In the genomic region with DNA sequence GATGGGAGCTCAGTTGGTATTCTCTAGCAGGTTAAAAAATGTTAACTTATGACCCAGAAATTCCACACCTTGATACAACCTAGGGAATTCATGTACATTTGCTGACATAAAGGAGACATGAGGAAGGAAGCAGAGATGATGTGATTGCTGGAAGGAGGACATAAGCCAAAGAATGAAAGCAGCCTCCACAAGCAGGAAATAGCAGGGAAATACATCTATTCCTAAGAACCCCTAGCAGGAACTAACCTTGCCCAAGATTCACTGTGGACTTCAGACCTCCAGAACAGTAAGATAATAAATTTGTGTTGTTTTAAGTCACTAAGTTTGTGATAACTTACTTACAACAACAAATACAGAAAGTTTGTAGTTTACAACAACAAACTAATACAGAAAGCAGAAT, we compare ENCODE assay signal across 17 cellular contexts. TPM values are rescaled to one million over a fixed set of nuclear protein-coding genes. Genes with fewer than 3 reads are reported as not detected.
DNase-seq lines count a peak whose midpoint lies in the region; ATAC-seq, FAIRE-seq and TF ChIP-seq lines count a peak whose summit lies in the region.
"Had no signal": no experiment of that assay in that cellular context is flagged by ENCODE, and none has a peak within 500 bp of the region (broad histone marks: within the 10 kb centered on the region; RNA-seq: fewer than 3 reads in every experiment).

No MANE protein-coding gene starts in this region.

- CTCF ChIA-PET in K562 (lab: Yijun Ruan, JAX; ENCODE audit: low intra/inter-chr PET ratio): no interaction called here

- H3K9me1 ChIP-seq in K562 (ENCODE audit: control insufficient read depth, insufficient read depth, low read length): no peaks in the 10 kb centered on the region

- H3K9ac ChIP-seq in K562 (ENCODE audit: insufficient read depth in 1 of 2, low read depth in 2 of 2, low read length in 2 of 2): no peak overlapping the region

- no peak overlapping the region for H3K4me2 ChIP-seq in K562 (ENCODE audit: insufficient read depth, low read length)

- BruUV-seq in K562 (replicated peaks; lab: Mats Ljungman, UMichigan): no TSS peak

- H3K9me3 ChIP-seq in K562 (replicated peaks; ENCODE audit: control insufficient read depth, insufficient read depth, low read depth, low read length) (no peaks in the 10 kb centered on the region), mucosa of descending colon (no peaks in the 10 kb centered on the region)

- no peaks in the 10 kb centered on the region for H3K4me1 ChIP-seq in K562 (replicated peaks in 1 of 2; ENCODE audit: control insufficient read depth in 2 of 2, insufficient read depth in 2 of 2, low read length in 2 of 2)
- no peaks in the 10 kb centered on the region for H3K4me1 ChIP-seq in mucosa of descending colon (ENCODE audit: low read depth)

- H2AFZ ChIP-seq in K562 (ENCODE audit: low read depth, low read length): no peak overlapping the region

- peak; percentile 74 for FAIRE-seq in K562 (lab: Jason Lieb, UNC)

- intact Hi-C loops in K562 (cut with micrococcal nuclease) (no loop called here), mucosa of descending colon (cut with DNase I, micrococcal nuclease) (no loop called here)

- H3K27ac ChIP-seq in K562 (ENCODE audit: extremely low read depth, low read depth, low read length): no peak overlapping the region
- H3K27ac ChIP-seq: 22Rv1 had no signal

- H3K36me3 ChIP-seq in K562 (ENCODE audit: control insufficient read depth, insufficient read depth, low read length) (no peaks in the 10 kb centered on the region), mucosa of descending colon (ENCODE audit: low read depth) (no peaks in the 10 kb centered on the region)

- H3K27me3 ChIP-seq in K562 (ENCODE audit: control insufficient read depth in 2 of 2, insufficient read depth in 2 of 2, low read length in 2 of 2): no peaks in the 10 kb centered on the region; a peak in 1 of 5 replicates

- TF ChIP-seq CTCF in K562 (IDR thresholded peaks at IDR 0.05 in 2 of 3, conservative IDR thresholded peaks at IDR 0.05 in 1 of 3; ENCODE audit: insufficient read depth in 2 of 3, low read depth in 1 of 3, low read length in 3 of 3) (no peak), mucosa of descending colon (IDR thresholded peaks at IDR 0.05) (no peak)

- no peak for TF ChIP-seq RAD21 in K562 (CRISPR knock-in tag; conservative IDR thresholded peaks at IDR 0.05 in 1 of 2, IDR thresholded peaks at IDR 0.05 in 1 of 2)

- no peak for ATAC-seq in K562
- peak; percentile 52 for ATAC-seq in mucosa of descending colon
- ATAC-seq: CD8-positive, alpha-beta T cell had no signal

- in situ Hi-C loops in K562 (cut with MboI): no loop called here

- no peak for TF ChIP-seq EP300 in K562 (IDR thresholded peaks at IDR 0.05; ENCODE audit: low read length)

- no peak for TF ChIP-seq POLR2A in K562 (conservative IDR thresholded peaks at IDR 0.05)

- DNase-seq in DMS53 (lab: John Stamatoyannopoulos, UW) (peak; percentile 21), DMS53 treated with DMSO at 0.1 percent for 48 hours (lab: John Stamatoyannopoulos, UW; ENCODE audit: unreplicated experiment) (no peak), HT-29 (ENCODE audit: low spot score) (peak; percentile 25), K562 (ENCODE audit: extremely low read depth in 1 of 4, low spot score in 3 of 4) (no peak), mucosa of descending colon (no peak), iPS-NIHi11 (ENCODE audit: low spot score) (no peak), NCI-H2029 treated with DMSO at 0.1 percent for 48 hours (lab: John Stamatoyannopoulos, UW) (no peak)
- DNase-seq in activated CD4-positive, alpha-beta T cell treated with anti-CD3 and anti-CD28 coated beads for 1 hour: no peak
- DNase-seq: CD8-positive, alpha-beta T cell; COR-L47; HCEC 1CT had no signal

- no peaks in the 10 kb centered on the region for H3K79me2 ChIP-seq in K562 (ENCODE audit: control insufficient read depth, insufficient read depth, low read length)

- H3K4me3 ChIP-seq in K562 (no peak overlapping the region), mucosa of descending colon (no peak overlapping the region)

- POLR2A ChIA-PET in K562 (lab: Yijun Ruan, JAX): no interaction called here

- H4K20me1 ChIP-seq in K562 (replicated peaks; ENCODE audit: control insufficient read depth, insufficient read depth, low read length): no peaks in the 10 kb centered on the region

TF ChIP-seq in K562, 482 proteins besides CTCF, POLR2A, EP300 and RAD21:
- TF ChIP-seq, protein P1, sequence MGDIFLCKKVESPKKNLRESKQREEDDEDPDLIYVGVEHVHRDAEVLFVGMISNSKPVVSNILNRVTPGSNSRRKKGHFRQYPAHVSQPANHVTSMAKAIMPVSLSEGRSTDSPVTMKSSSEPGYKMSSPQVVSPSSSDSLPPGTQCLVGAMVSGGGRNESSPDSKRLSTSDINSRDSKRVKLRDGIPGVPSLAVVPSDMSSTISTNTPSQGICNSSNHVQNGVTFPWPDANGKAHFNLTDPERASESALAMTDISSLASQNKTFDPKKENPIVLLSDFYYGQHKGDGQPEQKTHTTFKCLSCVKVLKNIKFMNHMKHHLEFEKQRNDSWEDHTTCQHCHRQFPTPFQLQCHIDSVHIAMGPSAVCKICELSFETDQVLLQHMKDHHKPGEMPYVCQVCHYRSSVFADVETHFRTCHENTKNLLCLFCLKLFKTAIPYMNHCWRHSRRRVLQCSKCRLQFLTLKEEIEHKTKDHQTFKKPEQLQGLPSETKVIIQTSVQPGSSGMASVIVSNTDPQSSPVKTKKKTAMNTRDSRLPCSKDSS (IDR thresholded peaks at IDR 0.05; ENCODE audit: low read depth, partially characterized antibody): no peak
- no peak for TF ChIP-seq HDAC6 (IDR thresholded peaks at IDR 0.05; ENCODE audit: low read depth, low read length)

RNA-seq across cellular contexts. Expression of gene DSG4, which starts 4.6 kb away (rescaled TPM):
- total RNA-seq in HT-29 (2014; rRNA removed; shearing (Covaris generic)): 0.03 and 0.38 TPM in 2 replicates
- total RNA-seq in K562 (2011; cell fraction: chromatin; rRNA removed; ENCODE audit: low replicate concordance): not detected in 2 replicates
- total RNA-seq in K562 (2011; cell fraction: nucleolus; rRNA removed): not detected in 2 replicates
- not detected in 2 replicates for total RNA-seq in K562 (2011; cell fraction: nucleoplasm; rRNA removed)
- total RNA-seq in K562 (2014; rRNA removed): not detected in 2 replicates
- not detected in 2 replicates for total RNA-seq in K562 (2014; rRNA removed; fragmentation: Illumina TruSeq; extraction: Trizol)
- not detected in 2 replicates for total RNA-seq in K562 (2015; rRNA removed; fragmentation: Illumina TruSeq; extraction: Trizol)
- total RNA-seq in K562 (2021): not detected in 2 replicates
- polyA plus RNA-seq in K562 (2011; rRNA removed): not detected in 2 replicates
- polyA plus RNA-seq in K562 (2011; cell fraction: cytosol; rRNA removed): not detected in 2 replicates
- polyA plus RNA-seq in K562 (2011; cell fraction: nucleus; rRNA removed): not detected in 2 replicates
- not detected in 2 replicates for polyA plus RNA-seq in K562 (2012)
- not detected in 2 replicates for polyA plus RNA-seq in K562 (2014; fragmentation: Illumina TruSeq; extraction: Trizol)
- polyA plus RNA-seq in K562 (2014; fragmentation: Nextera tagmentation; extraction: Ambion mirVana): not detected
- not detected in 2 replicates for polyA plus RNA-seq in K562 (2014; rRNA removed)
- not detected in 2 replicates for polyA minus RNA-seq in K562 (2011; rRNA and poly(A)+ RNA removed)
- not detected in 2 replicates for polyA minus RNA-seq in K562 (2011; cell fraction: cytosol; rRNA and poly(A)+ RNA removed)
- polyA minus RNA-seq in K562 (2011; cell fraction: nucleus; rRNA and poly(A)+ RNA removed): not detected in 2 replicates
- total RNA-seq in mucosa of descending colon: under 1 TPM in 2 of 3 donors, not detected in 1; 0.24 to 0.26 TPM
- total RNA-seq: A673; CD8-positive, alpha-beta T cell; Daoy; H4 had no signal
- polyA plus RNA-seq: BJ, CD14-positive monocyte had no signal

RNA-seq across cellular contexts. Expression of gene DSG1, which starts 54.0 kb away (rescaled TPM):
- total RNA-seq in HT-29 (2014; rRNA removed; shearing (Covaris generic)): not detected in 2 replicates
- 0.21 and 0.42 TPM in 2 replicates for total RNA-seq in K562 (2011; cell fraction: chromatin; rRNA removed; ENCODE audit: low replicate concordance)
- total RNA-seq in K562 (2011; cell fraction: nucleolus; rRNA removed): 0.33 and 0.53 TPM in 2 replicates
- total RNA-seq in K562 (2011; cell fraction: nucleoplasm; rRNA removed): 0.38 TPM in 1 of 2 replicates, not detected in the other
- 0.18 and 0.53 TPM in 2 replicates for total RNA-seq in K562 (2014; rRNA removed)
- 0.06 and 0.15 TPM in 2 replicates for total RNA-seq in K562 (2014; rRNA removed; fragmentation: Illumina TruSeq; extraction: Trizol)
- 0.14 and 0.23 TPM in 2 replicates for total RNA-seq in K562 (2015; rRNA removed; fragmentation: Illumina TruSeq; extraction: Trizol)
- 0.09 and 0.13 TPM in 2 replicates for total RNA-seq in K562 (2021)
- 0.11 and 0.26 TPM in 2 replicates for polyA plus RNA-seq in K562 (2011; rRNA removed)
- 0.09 and 0.13 TPM in 2 replicates for polyA plus RNA-seq in K562 (2011; cell fraction: cytosol; rRNA removed)
- polyA plus RNA-seq in K562 (2011; cell fraction: nucleus; rRNA removed): 0.10 and 0.17 TPM in 2 replicates
- 0.07 and 0.25 TPM in 2 replicates for polyA plus RNA-seq in K562 (2012)
- polyA plus RNA-seq in K562 (2014; fragmentation: Illumina TruSeq; extraction: Trizol): 0.19 and 0.24 TPM in 2 replicates
- polyA plus RNA-seq in K562 (2014; fragmentation: Nextera tagmentation; extraction: Ambion mirVana): under 1 TPM in 1 of 2 experiments, not detected in 1; 0.03 TPM
- polyA plus RNA-seq in K562 (2014; rRNA removed): 0.07 and 0.16 TPM in 2 replicates
- 0.67 TPM in 1 of 2 replicates, not detected in the other for polyA minus RNA-seq in K562 (2011; rRNA and poly(A)+ RNA removed)
- 0.48 TPM in 1 of 2 replicates, not detected in the other for polyA minus RNA-seq in K562 (2011; cell fraction: cytosol; rRNA and poly(A)+ RNA removed)
- polyA minus RNA-seq in K562 (2011; cell fraction: nucleus; rRNA and poly(A)+ RNA removed): 0.13 and 0.22 TPM in 2 replicates
- total RNA-seq in mucosa of descending colon: not detected
- total RNA-seq: A673; CD8-positive, alpha-beta T cell; Daoy; H4 had no signal
- polyA plus RNA-seq: BJ, CD14-positive monocyte had no signal

Comparison
In these comparisons a context has a peak if more than half of its experiments do, and no peak if none do; other contexts are left out.
1. DNase-seq: peak in DMS53 (single experiment) and HT-29 (single experiment); none in DMS53 treated with DMSO at 0.1 percent for 48 hours (single experiment), K562 (0 of 4), mucosa of descending colon (0 of 3), activated CD4-positive, alpha-beta T cell treated with anti-CD3 and anti-CD28 coated beads for 1 hour (single experiment), iPS-NIHi11 (single experiment) and NCI-H2029 treated with DMSO at 0.1 percent for 48 hours (single experiment).